11 cellular contexts compared by ENCODE assay signal in the genomic region with DNA sequence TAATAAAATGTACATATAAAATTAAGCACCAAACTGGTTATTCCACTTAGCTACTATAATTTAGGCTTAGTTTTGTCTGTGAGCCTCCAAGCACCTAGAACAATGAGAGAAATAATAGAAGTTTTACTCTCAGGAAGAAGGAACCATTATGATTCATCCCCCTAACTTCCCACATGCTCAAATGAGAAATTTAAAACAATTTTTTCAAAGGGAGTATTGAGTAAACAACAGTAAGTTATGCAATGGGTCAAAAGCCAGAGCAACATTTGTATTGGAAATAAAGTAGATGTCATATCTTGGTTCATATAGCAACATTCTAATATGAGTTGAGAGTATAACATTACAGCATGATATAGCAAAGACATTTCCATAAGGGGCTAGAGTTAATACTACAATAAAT. TPM values are rescaled to one million over a fixed set of nuclear protein-coding genes. Genes with fewer than 3 reads are reported as not detected.
DNase-seq lines count a peak whose midpoint lies in the region; ATAC-seq and TF ChIP-seq lines count a peak whose summit lies in the region.
"Had no signal": no experiment of that assay in that cellular context is flagged by ENCODE, and none has a peak within 500 bp of the region (broad histone marks: within the 10 kb centered on the region; RNA-seq: fewer than 3 reads in every experiment).

No MANE protein-coding gene starts in this region.

- TF ChIP-seq CTCF in NB4 (IDR thresholded peaks at IDR 0.05; ENCODE audit: low read depth, low read length): no peak

- TF ChIP-seq POLR2A in NB4 (IDR thresholded peaks at IDR 0.05; ENCODE audit: extremely low read depth, insufficient read length): no peak
- no peak for TF ChIP-seq POLR2A in GM18505 (IDR thresholded peaks at IDR 0.05; ENCODE audit: borderline replicate concordance, extremely low read depth, insufficient read depth, insufficient read length)

- DNase-seq in AML-193 (lab: John Stamatoyannopoulos, UW): peak; percentile 66 to 68
- peak; percentile 54 for DNase-seq in NB4 (ENCODE audit: low read depth)
- peak; percentile 69 for DNase-seq in dedifferentiated amniotic fluid mesenchymal stem cell (ENCODE audit: extremely low spot score)
- peak; percentile 64 for DNase-seq in myocyte (ENCODE audit: low read depth)
- DNase-seq in stimulated activated CD4-positive, alpha-beta T cell treated with anti-CD3 and anti-CD28 coated beads, Interleukin-2, amount 100 ng/mL, for 24 hours: no peak
- DNase-seq: activated CD4-positive, alpha-beta memory T cell treated with anti-CD3 and anti-CD28 coated beads, Interleukin-2, amount 10 ng/mL, durations not matched to agents 7 days and 5 days; NCI-H1694 treated with DMSO at 0.1 percent for 48 hours; occipital lobe had no signal

- ATAC-seq in GM18505 (IDR thresholded peaks at IDR 0.05; ENCODE audit: unreplicated experiment): no peak
- ATAC-seq in HG03025 (IDR thresholded peaks at IDR 0.05; ENCODE audit: low FRiP score, unreplicated experiment): no peak
- ATAC-seq in HG02623 (IDR thresholded peaks at IDR 0.05; ENCODE audit: unreplicated experiment): no peak

- H3K4me3 ChIP-seq in NB4 (ENCODE audit: low read depth, low read length): no peak overlapping the region

RNA-seq across cellular contexts. Expression of a gene that starts 32.1 kb away (rescaled TPM):
- 19.3 and 26.5 TPM in 2 replicates for total RNA-seq in myocyte
- 9.3 TPM for polyA plus RNA-seq in myocyte (2012)
- total RNA-seq: activated CD4-positive, alpha-beta memory T cell treated with anti-CD3 and anti-CD28 coated beads, Interleukin-2, amount 10 ng/mL, durations not matched to agents 7 days and 5 days had no signal

Comparison
In these comparisons a context has a peak if more than half of its experiments do, and no peak if none do; other contexts are left out.
1. DNase-seq: peak in AML-193 (2 of 2), NB4 (single experiment), dedifferentiated amniotic fluid mesenchymal stem cell (single experiment) and myocyte (single experiment); none in stimulated activated CD4-positive, alpha-beta T cell treated with anti-CD3 and anti-CD28 coated beads, Interleukin-2, amount 100 ng/mL, for 24 hours (0 of 2).